ENCODE assay signal across 9 cellular contexts in the genomic region with DNA sequence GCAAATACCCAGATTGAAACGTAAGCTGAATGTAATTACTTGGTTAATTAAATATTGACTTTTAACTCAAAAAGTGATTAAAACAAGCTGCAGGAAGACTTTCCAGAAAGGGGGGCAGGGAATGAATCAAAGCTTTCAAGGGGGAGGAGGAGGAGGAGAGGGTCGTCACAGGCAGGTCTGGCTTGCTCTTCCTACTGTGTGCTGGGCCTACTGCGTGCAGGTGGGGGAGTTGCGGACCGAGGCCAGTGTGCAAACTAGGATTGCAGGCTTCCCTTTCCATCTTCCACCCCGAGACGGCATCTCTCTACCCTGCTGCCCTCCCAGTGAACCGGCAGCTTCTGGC. TPM values are rescaled to one million over a fixed set of nuclear protein-coding genes. Genes with fewer than 3 reads are reported as not detected.
DNase-seq lines count a peak whose midpoint lies in the region; ATAC-seq and TF ChIP-seq lines count a peak whose summit lies in the region.
"Had no signal": no experiment of that assay in that cellular context is flagged by ENCODE, and none has a peak within 500 bp of the region (broad histone marks: within the 10 kb centered on the region; RNA-seq: fewer than 3 reads in every experiment).

No MANE protein-coding gene starts in this region.

- no peak for ATAC-seq in HG03439 (IDR thresholded peaks at IDR 0.05; ENCODE audit: unreplicated experiment)

- no peak for DNase-seq in CD14-positive monocyte (ENCODE audit: low spot score)
- peak; percentile 29 for DNase-seq in NCI-H748 treated with DMSO at 0.1 percent for 48 hours (lab: John Stamatoyannopoulos, UW)
- DNase-seq in epithelial cell of proximal tubule (ENCODE audit: low read depth): no peak
- DNase-seq in cerebellum (ENCODE audit: low spot score): no peak
- no peak for DNase-seq in kidney tubule cell (ENCODE audit: low spot score)
- no peak for DNase-seq in NCI-H2227 (lab: John Stamatoyannopoulos, UW; ENCODE audit: unreplicated experiment)
- DNase-seq: NCI-H510A had no signal

- no peak overlapping the region for H2AFZ ChIP-seq in neuron (ENCODE audit: low read depth, low read length)

- peak overlapping the region; percentile 95 to 97 for H3K4me3 Mint-ChIP-seq in CD14-positive monocyte

- no peaks in the 10 kb centered on the region for H3K36me3 ChIP-seq in neuron (ENCODE audit: insufficient read depth, low read length)

- H3K36me3 Mint-ChIP-seq in CD14-positive monocyte: peaks cover 50 to 57% of the 10 kb centered on the region in 2 donors

- H3K4me1 ChIP-seq in neuron (ENCODE audit: insufficient read depth, low read length): peaks cover 32% of the 10 kb centered on the region

- peaks cover 11 to 23% (median 22%) of the 10 kb centered on the region in 3 donors for H3K27me3 Mint-ChIP-seq in CD14-positive monocyte (ENCODE audit: low read depth in 3 of 3)

- peaks cover 59% of the 10 kb centered on the region for H3K4me1 Mint-ChIP-seq in CD14-positive monocyte

- H3K27me3 ChIP-seq in neuron (ENCODE audit: insufficient read depth, low read length): no peaks in the 10 kb centered on the region

- peaks cover 0 to 2% (median 0%) of the 10 kb centered on the region in 7 donors for H3K9me3 Mint-ChIP-seq in CD14-positive monocyte

- intact Hi-C loops in CD14-positive monocyte (cut with micrococcal nuclease): loop anchor here (2.0 to 10.0 kb wide), 3 partner anchors 57 to 841 kb away; no protein-coding TSS in a partner anchor

- no peaks in the 10 kb centered on the region for H3K9me3 ChIP-seq in neuron (ENCODE audit: low read length)

- H3K4me3 ChIP-seq in epithelial cell of proximal tubule (ENCODE audit: low read depth, low read length) (peak overlapping the region; percentile 86), neuron (ENCODE audit: low read length) (peak overlapping the region; percentile 75)

- peak overlapping the region; percentile 22 to 88 (median 82) for H3K27ac Mint-ChIP-seq in CD14-positive monocyte

- TF ChIP-seq CTCF in CD14-positive monocyte (IDR thresholded peaks at IDR 0.05) (no peak), epithelial cell of proximal tubule (conservative IDR thresholded peaks at IDR 0.05; ENCODE audit: low read depth, low read length) (no peak)

RNA-seq across cellular contexts. Expression of a gene that starts 1.1 kb away (rescaled TPM):
- polyA plus RNA-seq in CD14-positive monocyte: 10 to 100 TPM; 60.3 to 75.5 TPM
- total RNA-seq in epithelial cell of proximal tubule: 11.2 and 20.4 TPM in 2 replicates
- 22.6 TPM for total RNA-seq in cerebellum
